In the genomic region with DNA sequence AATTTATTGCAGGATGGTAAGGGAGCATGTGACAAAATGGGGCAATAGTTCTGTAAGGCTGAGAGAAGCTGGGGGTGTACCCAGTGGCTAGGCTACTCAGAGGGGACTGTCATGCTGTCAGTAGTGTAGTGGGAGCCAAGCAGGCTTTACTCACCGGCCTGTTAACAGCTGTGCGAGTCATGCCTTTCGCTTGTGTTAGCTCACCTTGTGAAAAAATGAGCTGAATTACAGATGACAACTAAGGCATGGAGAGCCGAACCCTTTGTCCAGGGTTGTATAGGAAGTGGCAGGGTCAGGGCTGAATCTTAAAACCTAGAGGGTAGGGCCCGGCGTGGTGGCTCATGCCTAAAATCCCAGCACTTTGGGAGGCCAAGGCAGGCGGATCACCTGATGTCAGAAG, we compare ENCODE assay signal across 8 cellular contexts. TPM values are rescaled to one million over a fixed set of nuclear protein-coding genes. Genes with fewer than 3 reads are reported as not detected.
DNase-seq lines count a peak whose midpoint lies in the region; ATAC-seq lines count a peak whose summit lies in the region.

No MANE protein-coding gene starts in this region.

- H3K4me2 ChIP-seq in BLaER1 = peak overlapping the region; percentile 97

- H3K36me3 ChIP-seq in BLaER1 (peaks cover 78% of the 10 kb centered on the region), MG63 (peaks cover 51% of the 10 kb centered on the region)

- H3K9ac ChIP-seq in BLaER1 = no peak overlapping the region

- no peaks in the 10 kb centered on the region for H3K27me3 Mint-ChIP-seq in activated naive CD8-positive, alpha-beta T cell treated with anti-CD3 and anti-CD28 coated beads, Interleukin-2, amount 50 U/mL, for 24 hours

- peaks cover 44% of the 10 kb centered on the region for H3K36me3 Mint-ChIP-seq in activated naive CD8-positive, alpha-beta T cell treated with anti-CD3 and anti-CD28 coated beads, Interleukin-2, amount 50 U/mL, for 24 hours (ENCODE audit: low read depth)

- H3K27ac Mint-ChIP-seq in activated naive CD8-positive, alpha-beta T cell treated with anti-CD3 and anti-CD28 coated beads, Interleukin-2, amount 50 U/mL, for 24 hours = peak overlapping the region; percentile 80

- DNase-seq in MG63 = peak; percentile 48
- DNase-seq in activated naive CD8-positive, alpha-beta T cell treated with anti-CD3 and anti-CD28 coated beads, Interleukin-2, amount 50 U/mL, for 24 hours = peak; percentile 52
- DNase-seq in mesenteric fat pad (ENCODE audit: low spot score) = peak; percentile 60
- no peak for DNase-seq in SKM-1 treated with dmso at 0.1 percent for 144 hours (lab: John Stamatoyannopoulos, UW; ENCODE audit: unreplicated experiment)
- no peak for DNase-seq in NCI-H2029 treated with DMSO at 0.1 percent for 48 hours (lab: John Stamatoyannopoulos, UW)

- no peaks in the 10 kb centered on the region for H3K9me3 ChIP-seq in BLaER1
- H3K9me3 ChIP-seq in MG63 = no peaks in the 10 kb centered on the region

- no peaks in the 10 kb centered on the region for H3K9me3 Mint-ChIP-seq in activated naive CD8-positive, alpha-beta T cell treated with anti-CD3 and anti-CD28 coated beads, Interleukin-2, amount 50 U/mL, for 24 hours

- H4K20me1 ChIP-seq in BLaER1 = peaks cover 97% of the 10 kb centered on the region

- peaks cover 86% of the 10 kb centered on the region for H3K4me1 Mint-ChIP-seq in activated naive CD8-positive, alpha-beta T cell treated with anti-CD3 and anti-CD28 coated beads, Interleukin-2, amount 50 U/mL, for 24 hours

- H3K27me3 ChIP-seq in BLaER1 (no peaks in the 10 kb centered on the region), MG63 (no peaks in the 10 kb centered on the region)

- H3K4me3 Mint-ChIP-seq in activated naive CD8-positive, alpha-beta T cell treated with anti-CD3 and anti-CD28 coated beads, Interleukin-2, amount 50 U/mL, for 24 hours = peak overlapping the region; percentile 61

- H3K4me3 ChIP-seq in BLaER1 = no peak overlapping the region
- H3K4me3 ChIP-seq in MG63 = no peak overlapping the region

- ATAC-seq in activated naive CD8-positive, alpha-beta T cell treated with anti-CD3 and anti-CD28 coated beads, Interleukin-2, amount 50 U/mL, for 24 hours = peak; percentile 76
- no peak for ATAC-seq in HG03520 (IDR thresholded peaks at IDR 0.05; ENCODE audit: unreplicated experiment)
- no peak for ATAC-seq in HG02981 (IDR thresholded peaks at IDR 0.05; ENCODE audit: unreplicated experiment)

- peak overlapping the region; percentile 75 for H3K27ac ChIP-seq in BLaER1

- H3K4me1 ChIP-seq in BLaER1 = peaks cover 95% of the 10 kb centered on the region

RNA-seq across cellular contexts. Expression of a gene that starts 37.9 kb away (rescaled TPM):
- total RNA-seq in MG63 (2014; rRNA removed; shearing (Covaris generic); ENCODE audit: low replicate concordance) = 12.8 and 15.8 TPM in 2 replicates
- total RNA-seq in mesenteric fat pad = 43.3 TPM

Comparison
In these comparisons a context has a peak if more than half of its experiments do, and no peak if none do; other contexts are left out.
1. DNase-seq: peak in MG63 (single experiment), activated naive CD8-positive, alpha-beta T cell treated with anti-CD3 and anti-CD28 coated beads, Interleukin-2, amount 50 U/mL, for 24 hours (single experiment) and mesenteric fat pad (single experiment); none in SKM-1 treated with dmso at 0.1 percent for 144 hours (single experiment) and NCI-H2029 treated with DMSO at 0.1 percent for 48 hours (single experiment).